In genomic region chr1:157878059-157878458, GRCh38 we compare ENCODE assay signal across 9 cellular contexts. TPM values are rescaled to one million over a fixed set of nuclear protein-coding genes. Genes with fewer than 3 reads are reported as not detected.
A peak's percentile ranks its signal among the peaks of the same experiment; 100 is the strongest.
DNase-seq lines count a peak whose midpoint lies in the region; ATAC-seq and TF ChIP-seq lines count a peak whose summit lies in the region.
"Had no signal": no experiment of that assay in that cellular context is flagged by ENCODE, and none has a peak within 500 bp of the region (broad histone marks: within the 10 kb centered on the region; RNA-seq: fewer than 3 reads in every experiment).

No MANE protein-coding gene starts in this region.

- peak; percentile 49 for TF ChIP-seq CTCF in brain microvascular endothelial cell (IDR thresholded peaks at IDR 0.05; ENCODE audit: low read depth, low read length, missing control alignments)

- H3K36me3 Mint-ChIP-seq in naive thymus-derived CD4-positive, alpha-beta T cell = no peaks in the 10 kb centered on the region

- in situ Hi-C loops in brain microvascular endothelial cell (cut with HindIII; ENCODE audit: low pct_ligation_motif_present, low sequenced_read_pairs) = no loop called here

- H2BK5ac ChIP-seq in mesendoderm (ENCODE audit: low read length) = no peak overlapping the region

- no peak for ATAC-seq in naive thymus-derived CD4-positive, alpha-beta T cell
- ATAC-seq in GM19324 (IDR thresholded peaks at IDR 0.05; ENCODE audit: low FRiP score, unreplicated experiment) (no peak), HG03457 (IDR thresholded peaks at IDR 0.05; ENCODE audit: unreplicated experiment) (no peak)

- no peak overlapping the region for H2BK15ac ChIP-seq in mesendoderm (replicated peaks; ENCODE audit: low read depth)

- H3K79me2 ChIP-seq in mesendoderm (ENCODE audit: control insufficient read depth, insufficient read depth, low read length) = no peaks in the 10 kb centered on the region

- DNase-seq in GM04504 (ENCODE audit: low read depth) (peak; percentile 12), NCI-H1694 (lab: John Stamatoyannopoulos, UW) (peak; percentile 34), brain microvascular endothelial cell (peak; percentile 18), mesendoderm (peak; percentile 77)
- DNase-seq in activated naive CD4-positive, alpha-beta T cell (lab: John Stamatoyannopoulos, UW) = no peak
- no peak for DNase-seq in naive thymus-derived CD4-positive, alpha-beta T cell

- H3K56ac ChIP-seq in mesendoderm (ENCODE audit: low read length) = no peak overlapping the region

- no peak overlapping the region for H3K23ac ChIP-seq in mesendoderm (ENCODE audit: low read length)

- no peaks in the 10 kb centered on the region for H3K9me3 ChIP-seq in naive thymus-derived CD4-positive, alpha-beta T cell (ENCODE audit: control insufficient read depth in 2 of 3, low read length in 3 of 3)

- no CpG with 5 or more reads among the region's 4 CpGs for WGBS in mesendoderm (ENCODE audit: extremely low coverage, insufficient coverage, low lambda C conversion rate)

- no peak overlapping the region for H3K4me3 Mint-ChIP-seq in naive thymus-derived CD4-positive, alpha-beta T cell

- H3K27me3 ChIP-seq in brain microvascular endothelial cell (replicated peaks) (no peaks in the 10 kb centered on the region), mesendoderm (ENCODE audit: insufficient read depth, low read length, poor library complexity) (no peaks in the 10 kb centered on the region)
- H3K27me3 ChIP-seq in naive thymus-derived CD4-positive, alpha-beta T cell (ENCODE audit: control insufficient read depth in 2 of 2, insufficient read depth in 2 of 2, low read length in 2 of 2) = no peaks in the 10 kb centered on the region

- no peak overlapping the region for H3K4me2 ChIP-seq in mesendoderm (ENCODE audit: low read length)

- H3K4me1 ChIP-seq in mesendoderm (ENCODE audit: control insufficient read depth, low read depth, low read length) = no peaks in the 10 kb centered on the region
- H3K4me1 ChIP-seq in naive thymus-derived CD4-positive, alpha-beta T cell (ENCODE audit: control insufficient read depth in 2 of 2, insufficient read depth in 2 of 2, low read length in 2 of 2) = no peaks in the 10 kb centered on the region

- no peak overlapping the region for H2AK5ac ChIP-seq in mesendoderm (ENCODE audit: low read length)

- H2BK120ac ChIP-seq in mesendoderm (ENCODE audit: low read depth, low read length) = no peak overlapping the region

- H3K79me1 ChIP-seq in mesendoderm (ENCODE audit: low read length) = no peaks in the 10 kb centered on the region

- H4K8ac ChIP-seq in mesendoderm (ENCODE audit: low read depth, low read length) = no peak overlapping the region

- H3K27ac ChIP-seq in brain microvascular endothelial cell (no peak overlapping the region), mesendoderm (ENCODE audit: low read depth, low read length) (no peak overlapping the region)
- no peak overlapping the region for H3K27ac ChIP-seq in naive thymus-derived CD4-positive, alpha-beta T cell (ENCODE audit: low read depth, low read length)
- H3K27ac ChIP-seq: skin epidermis had no signal

- no peaks in the 10 kb centered on the region for H3K36me3 ChIP-seq in brain microvascular endothelial cell (replicated peaks)
- H3K36me3 ChIP-seq in mesendoderm (ENCODE audit: control insufficient read depth, insufficient read depth, low read length) = no peaks in the 10 kb centered on the region
- no peaks in the 10 kb centered on the region for H3K36me3 ChIP-seq in naive thymus-derived CD4-positive, alpha-beta T cell (ENCODE audit: control insufficient read depth in 2 of 3, insufficient read depth in 3 of 3, low read length in 3 of 3)

- H4K5ac ChIP-seq in mesendoderm (ENCODE audit: low read length) = no peak overlapping the region

- peaks cover 0 to 40% (median 12%) of the 10 kb centered on the region in 5 donors for H3K27me3 Mint-ChIP-seq in naive thymus-derived CD4-positive, alpha-beta T cell

- H3K4ac ChIP-seq in mesendoderm (ENCODE audit: low read depth, low read length) = no peak overlapping the region

- intact Hi-C loops in naive thymus-derived CD4-positive, alpha-beta T cell (cut with micrococcal nuclease) = no loop called here

- peaks cover 0 to 4% (median 0%) of the 10 kb centered on the region in 7 donors for H3K4me1 Mint-ChIP-seq in naive thymus-derived CD4-positive, alpha-beta T cell

- CTCF ChIA-PET in naive thymus-derived CD4-positive, alpha-beta T cell (lab: Charles Lee) = no interaction called here

- POLR2A ChIA-PET in naive thymus-derived CD4-positive, alpha-beta T cell (lab: Charles Lee) = no interaction called here

- H3K9ac ChIP-seq in mesendoderm (ENCODE audit: low read length) = no peak overlapping the region

- H3K18ac ChIP-seq in mesendoderm (ENCODE audit: low read length) = no peak overlapping the region

- peaks cover 0 to 4% (median 0%) of the 10 kb centered on the region in 11 donors for H3K9me3 Mint-ChIP-seq in naive thymus-derived CD4-positive, alpha-beta T cell

- H3K27ac Mint-ChIP-seq in naive thymus-derived CD4-positive, alpha-beta T cell = no peak overlapping the region

- H3K4me3 ChIP-seq in brain microvascular endothelial cell (ENCODE audit: low read depth, low read length) (no peak overlapping the region), mesendoderm (ENCODE audit: low read length) (no peak overlapping the region)
- no peak overlapping the region for H3K4me3 ChIP-seq in naive thymus-derived CD4-positive, alpha-beta T cell (ENCODE audit: low read length)
- H3K4me3 ChIP-seq: skin epidermis had no signal

RNA-seq across cellular contexts. Expression of gene CD5L, which starts 36.5 kb away (rescaled TPM):
- not detected for polyA plus RNA-seq in mesendoderm (2013, experiment 1 of 2)
- not detected for polyA plus RNA-seq in mesendoderm (2013, experiment 2 of 2)
- total RNA-seq in naive thymus-derived CD4-positive, alpha-beta T cell = not detected
- not detected for polyA plus RNA-seq in naive thymus-derived CD4-positive, alpha-beta T cell

RNA-seq across cellular contexts. Expression of gene FCRL1, which starts 58.1 kb away (rescaled TPM):
- polyA plus RNA-seq in mesendoderm (2013, experiment 1 of 2) = not detected
- polyA plus RNA-seq in mesendoderm (2013, experiment 2 of 2) = not detected
- total RNA-seq in naive thymus-derived CD4-positive, alpha-beta T cell = 10 to 100 TPM in 1 of 5 experiments, 1 to 10 TPM in 1, under 1 TPM in 2, not detected in 1; 0.57 to 10.7 (median 1.2) TPM
- under 1 TPM; 0.18 to 0.33 TPM for polyA plus RNA-seq in naive thymus-derived CD4-positive, alpha-beta T cell

Comparison
In these comparisons a context has a peak if more than half of its experiments do, and no peak if none do; other contexts are left out.
1. DNase-seq: peak in GM04504 (single experiment), NCI-H1694 (single experiment), brain microvascular endothelial cell (single experiment) and mesendoderm (single experiment); none in activated naive CD4-positive, alpha-beta T cell (0 of 4) and naive thymus-derived CD4-positive, alpha-beta T cell (0 of 9).